Comparison of ENCODE assay signal across 38 cellular contexts in genomic region chr10:68239596-68240150, GRCh38. TPM values are rescaled to one million over a fixed set of nuclear protein-coding genes. Genes with fewer than 3 reads are reported as not detected.
DNase-seq lines count a peak whose midpoint lies in the region; ATAC-seq, FAIRE-seq and TF ChIP-seq lines count a peak whose summit lies in the region.
"Had no signal": no experiment of that assay in that cellular context is flagged by ENCODE, and none has a peak within 500 bp of the region (broad histone marks: within the 10 kb centered on the region; RNA-seq: fewer than 3 reads in every experiment).

No MANE protein-coding gene starts in this region.

- ATAC-seq in HepG2, result no peak
- ATAC-seq: activated T-cell treated with anti-CD3 and anti-CD28 coated beads, Interleukin-2, amount 50 U/mL, for 4 hours; gastrocnemius medialis; left lobe of liver; upper lobe of right lung had no signal

- FAIRE-seq in HepG2 (lab: Jason Lieb, UNC), result no peak
- FAIRE-seq: A204.1, GM18507, H54, K562, small intestine had no signal

- no peaks in the 10 kb centered on the region for H3K4me1 ChIP-seq in HepG2 (ENCODE audit: insufficient read depth, low read length)
- H3K4me1 ChIP-seq: gastrocnemius medialis, upper lobe of right lung had no signal

- WGBS in HepG2 (ENCODE audit: low lambda C conversion rate), result 32% methylated on average over 5 of the region's 5 CpGs

- no peaks in the 10 kb centered on the region for H3K79me2 ChIP-seq in HepG2 (ENCODE audit: insufficient read depth, low read length)
- H3K79me2 ChIP-seq: hepatocyte had no signal

- TF ChIP-seq CTCF in HepG2 (CRISPR knock-in tag; IDR thresholded peaks at IDR 0.05), result no peak

- no peak for TF ChIP-seq EP300 in HepG2 (IDR thresholded peaks at IDR 0.05; ENCODE audit: low read depth in 2 of 2, low read length in 2 of 2)
- TF ChIP-seq EP300 in HepG2 (CRISPR knock-in tag; IDR thresholded peaks at IDR 0.05; ENCODE audit: borderline replicate concordance), result no peak

- H3K4me2 ChIP-seq in HepG2 (ENCODE audit: low read depth, low read length), result no peak overlapping the region
- H3K4me2 ChIP-seq: hepatocyte had no signal

- no peaks in the 10 kb centered on the region for H3K36me3 ChIP-seq in HepG2 (replicated peaks in 1 of 2; ENCODE audit: control insufficient read depth in 1 of 2, insufficient read depth in 2 of 2, low read length in 2 of 2)
- H3K36me3 ChIP-seq: gastrocnemius medialis, upper lobe of right lung had no signal

- H3K27ac ChIP-seq in HepG2 (ENCODE audit: extremely low read length, insufficient read depth, low read length), result no peak overlapping the region
- H3K27ac ChIP-seq: gastrocnemius medialis, hepatocyte, SK-N-MC, upper lobe of right lung had no signal

- BruUV-seq in HepG2 (replicated peaks; lab: Mats Ljungman, UMichigan), result no TSS peak

- peak; percentile 10 for DNase-seq in NCI-H2196 (lab: John Stamatoyannopoulos, UW; ENCODE audit: unreplicated experiment)
- DNase-seq in NCI-H2196 treated with DMSO at 0.1 percent for 48 hours (lab: John Stamatoyannopoulos, UW; ENCODE audit: unreplicated experiment), result no peak
- DNase-seq in NCI-H69 (lab: John Stamatoyannopoulos, UW), result peak; percentile 64
- peak; percentile 18 for DNase-seq in ecto neural progenitor cell (ENCODE audit: low spot score)
- DNase-seq in renal cortical epithelial cell (ENCODE audit: low read depth), result peak; percentile 55
- DNase-seq in NK-92 treated with Interleukin-12 subunit alpha and Interleukin-12 subunit beta, amount 100 ng/mL, for 24 hours (lab: John Stamatoyannopoulos, UW), result no peak
- DNase-seq in NCI-H345 (lab: John Stamatoyannopoulos, UW), result no peak
- no peak for DNase-seq in HepG2 (ENCODE audit: low spot score)
- DNase-seq: activated CD4-positive, alpha-beta T cell treated with anti-CD3 and anti-CD28 coated beads for 48 hours; activated naive CD4-positive, alpha-beta T cell treated with anti-CD3 and anti-CD28 coated beads for 36 hours; activated T-cell treated with anti-CD3 and anti-CD28 coated beads, Interleukin-2, amount 50 U/mL, for 4 hours; AML-193; amygdala; CD4-positive, alpha-beta memory T cell; DMS153; effector CD4-positive, alpha-beta T cell; erythroblast; gastrocnemius medialis; GDM1; immature natural killer cell; MV-4-11; NCI-H1694; NCI-H510A; occipital lobe; small intestine; stimulated activated CD4-positive, alpha-beta T cell treated with anti-CD3 and anti-CD28 coated beads, Interleukin-2, amount 100 ng/mL, for 24 hours; upper lobe of right lung had no signal

- intact Hi-C loops in HepG2 (cut with micrococcal nuclease; ENCODE audit: unreplicated experiment), result no loop called here

- no peak for TF ChIP-seq RAD21 in HepG2 (CRISPR knock-in tag; IDR thresholded peaks at IDR 0.05)

- H3K9ac ChIP-seq in HepG2 (ENCODE audit: insufficient read depth, low read depth, low read length), result no peak overlapping the region

- peaks cover 0 to 10% of the 10 kb centered on the region in 2 experiments; a peak in 1 of 5 replicates for H3K27me3 ChIP-seq in HepG2 (ENCODE audit: control insufficient read depth in 1 of 2, insufficient read depth in 2 of 2, low read length in 2 of 2)
- H3K27me3 ChIP-seq: gastrocnemius medialis, hepatocyte, upper lobe of right lung had no signal

- in situ Hi-C loops in HepG2 (cut with HindIII; ENCODE audit: extremely low pct_ligation_motif_present, low pct_unique_long_range_greater_than_20kb), result no loop called here

- H2AFZ ChIP-seq in HepG2 (ENCODE audit: low read length), result no peak overlapping the region
- H2AFZ ChIP-seq: hepatocyte had no signal

- POLR2A ChIA-PET in HepG2 (lab: Yijun Ruan, JAX), result no interaction called here

- CTCF ChIA-PET in HepG2 (lab: Yijun Ruan, JAX; ENCODE audit: low intra/inter-chr PET ratio, low total read pairs), result no interaction called here

- H3K4me3 ChIP-seq in HepG2 (replicated peaks in 1 of 3; ENCODE audit: insufficient read depth in 1 of 3, low read depth in 2 of 3, low read length in 3 of 3), result no peak overlapping the region
- H3K4me3 ChIP-seq: gastrocnemius medialis, hepatocyte, K562, SK-N-MC, upper lobe of right lung had no signal

- H3K9me3 ChIP-seq in HepG2 (ENCODE audit: low read length), result no peaks in the 10 kb centered on the region
- H3K9me3 ChIP-seq: gastrocnemius medialis, upper lobe of right lung had no signal

- no peak for TF ChIP-seq POLR2A in HepG2 (IDR thresholded peaks at IDR 0.05; ENCODE audit: insufficient read depth in 1 of 2, low read depth in 2 of 2, low read length in 2 of 2)

- no peaks in the 10 kb centered on the region for H4K20me1 ChIP-seq in HepG2 (ENCODE audit: insufficient read depth, low read length)

TF ChIP-seq in HepG2, 621 proteins besides CTCF, POLR2A, EP300 and RAD21:
- TF ChIP-seq PRMT3 (CRISPR knock-in tag; IDR thresholded peaks at IDR 0.05; ENCODE audit: borderline replicate concordance, low read depth) (no peak), ZGPAT (CRISPR knock-in tag; IDR thresholded peaks at IDR 0.05) (no peak), KMT2A (CRISPR knock-in tag; IDR thresholded peaks at IDR 0.05) (no peak), SIX4 (CRISPR knock-in tag; IDR thresholded peaks at IDR 0.05) (no peak)

RNA-seq across cellular contexts. Expression of gene ATOH7, which starts 7.8 kb away (rescaled TPM):
- total RNA-seq in renal cortical epithelial cell (0.05 TPM in 1 of 2 replicates, not detected in the other), HepG2 (2016; rRNA removed; fragmentation: Illumina TruSeq; extraction: Trizol) (0.07 TPM in 1 of 2 replicates, not detected in the other)
- total RNA-seq in HepG2 (2016; cell fraction: cytosol; rRNA removed; fragmentation: Illumina TruSeq; extraction: Trizol; ENCODE audit: low read depth), result not detected in 2 replicates
- total RNA-seq in HepG2 (2016; cell fraction: insoluble cytoplasmic fraction; rRNA removed; fragmentation: Illumina TruSeq; extraction: Trizol), result not detected in 2 replicates
- total RNA-seq in HepG2 (2016; cell fraction: membrane; rRNA removed; fragmentation: Illumina TruSeq; extraction: Trizol), result not detected in 2 replicates
- total RNA-seq in HepG2 (2016; cell fraction: nucleus; rRNA removed; fragmentation: Illumina TruSeq; extraction: Trizol), result 0.25 TPM in 1 of 2 replicates, not detected in the other
- 0.11 TPM in 1 of 2 replicates, not detected in the other for polyA plus RNA-seq in HepG2 (2011; rRNA removed)
- polyA plus RNA-seq in HepG2 (2011; cell fraction: cytosol; rRNA removed), result 0.06 and 0.07 TPM in 2 replicates
- polyA plus RNA-seq in HepG2 (2011; cell fraction: nucleus; rRNA removed), result 0.10 TPM in 1 of 2 replicates, not detected in the other
- polyA plus RNA-seq in HepG2 (2012), result not detected in 2 replicates
- 0.07 TPM in 1 of 2 replicates, not detected in the other for polyA plus RNA-seq in HepG2 (2016; cell fraction: cytosol; fragmentation: Illumina TruSeq; extraction: Trizol; ENCODE audit: low read depth)
- polyA plus RNA-seq in HepG2 (2016; cell fraction: insoluble cytoplasmic fraction; fragmentation: Illumina TruSeq; extraction: Trizol; ENCODE audit: low read depth), result not detected in 2 replicates
- polyA plus RNA-seq in HepG2 (2016; cell fraction: membrane; fragmentation: Illumina TruSeq; extraction: Trizol; ENCODE audit: low read depth), result not detected in 2 replicates
- polyA plus RNA-seq in HepG2 (2016; cell fraction: nucleus; fragmentation: Illumina TruSeq; extraction: Trizol; ENCODE audit: insufficient read depth, low read depth), result not detected in 2 replicates
- 0.09 TPM in 1 of 2 replicates, not detected in the other for polyA minus RNA-seq in HepG2 (2011; rRNA and poly(A)+ RNA removed; ENCODE audit: low replicate concordance)
- polyA minus RNA-seq in HepG2 (2011; cell fraction: cytosol; rRNA and poly(A)+ RNA removed), result not detected in 2 replicates
- not detected in 2 replicates for polyA minus RNA-seq in HepG2 (2011; cell fraction: nucleus; rRNA and poly(A)+ RNA removed)
- total RNA-seq: activated naive CD4-positive, alpha-beta T cell treated with anti-CD3 and anti-CD28 coated beads for 36 hours; activated T-cell treated with anti-CD3 and anti-CD28 coated beads, Interleukin-2, amount 50 U/mL, for 4 hours; CD4-positive, alpha-beta memory T cell; gastrocnemius medialis; K562; mesenteric fat pad; RPMI7951; subcutaneous adipose tissue; T-helper 2 cell treated with Interferon-gamma antibody and Interleukin-4, amounts not matched to agents 100 ng/mL and 5 ng/mL, for 36 hours; upper lobe of right lung had no signal
- polyA plus RNA-seq: CD4-positive, alpha-beta memory T cell; hepatocyte; immature natural killer cell; K562 had no signal

Comparison
In these comparisons a context has a peak if more than half of its experiments do, and no peak if none do; other contexts are left out.
1. DNase-seq: peak in NCI-H2196 (single experiment), NCI-H69 (single experiment), ecto neural progenitor cell (single experiment) and renal cortical epithelial cell (single experiment); none in NCI-H2196 treated with DMSO at 0.1 percent for 48 hours (single experiment), NK-92 treated with Interleukin-12 subunit alpha and Interleukin-12 subunit beta, amount 100 ng/mL, for 24 hours (single experiment), NCI-H345 (single experiment) and HepG2 (single experiment).